In the genomic region with DNA sequence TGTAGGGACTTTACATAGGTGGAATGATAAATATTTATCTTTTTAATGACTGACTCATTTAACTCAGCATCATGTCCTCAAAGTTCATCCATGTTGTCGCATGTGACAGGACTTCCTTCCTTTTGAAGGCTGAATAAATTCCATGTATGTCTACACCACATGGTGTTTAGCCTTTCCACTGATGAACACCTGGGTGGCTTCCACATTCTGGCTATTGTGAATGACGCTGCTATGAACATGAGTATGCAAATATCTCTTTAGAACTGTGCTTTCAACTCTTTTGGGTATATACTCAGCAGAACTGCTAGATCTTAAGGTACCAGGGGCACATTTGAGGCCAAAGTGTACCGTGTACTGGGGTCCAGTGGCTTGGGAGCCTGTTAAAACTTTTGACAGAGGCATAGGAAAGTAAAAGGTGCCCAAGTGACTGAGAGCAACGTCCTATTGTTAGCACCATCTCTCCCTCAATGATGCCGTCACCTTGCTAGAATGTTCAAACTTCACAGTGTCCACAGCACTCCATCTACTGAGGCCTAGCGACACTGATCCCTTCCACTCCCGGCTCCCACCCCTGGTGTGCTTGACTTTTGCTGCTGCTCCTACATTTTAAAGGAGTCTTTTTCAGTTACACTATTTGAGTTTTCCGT, we compare ENCODE assay signal across 13 cellular contexts. TPM values are rescaled to one million over a fixed set of nuclear protein-coding genes. Genes with fewer than 3 reads are reported as not detected.
DNase-seq lines count a peak whose midpoint lies in the region; ATAC-seq, FAIRE-seq and TF ChIP-seq lines count a peak whose summit lies in the region.
"Had no signal": no experiment of that assay in that cellular context is flagged by ENCODE, and none has a peak within 500 bp of the region (broad histone marks: within the 10 kb centered on the region; RNA-seq: fewer than 3 reads in every experiment).

No MANE protein-coding gene starts in this region.

- peaks cover 32% of the 10 kb centered on the region for H3K4me1 Mint-ChIP-seq in neural progenitor cell

- H3K36me3 ChIP-seq in Peyer's patch = no peaks in the 10 kb centered on the region
- H3K36me3 ChIP-seq in neural progenitor cell = no peaks in the 10 kb centered on the region
- no peaks in the 10 kb centered on the region for H3K36me3 ChIP-seq in GM23248 (ENCODE audit: low read depth)

- peaks cover 34% of the 10 kb centered on the region for H3K36me3 Mint-ChIP-seq in neural progenitor cell

- H3K27me3 ChIP-seq in Peyer's patch (no peaks in the 10 kb centered on the region), neural progenitor cell (no peaks in the 10 kb centered on the region), GM23248 (replicated peaks; ENCODE audit: insufficient read depth) (no peaks in the 10 kb centered on the region)

- TF ChIP-seq CTCF in Peyer's patch (IDR thresholded peaks at IDR 0.05) = no peak
- no peak for TF ChIP-seq CTCF in neural progenitor cell (IDR thresholded peaks at IDR 0.05)

- peaks cover 27% of the 10 kb centered on the region for H3K9me3 Mint-ChIP-seq in neural progenitor cell

- peaks cover 36% of the 10 kb centered on the region for H3F3A ChIP-seq in neural progenitor cell (ENCODE audit: low read depth)
- peaks cover 7% of the 10 kb centered on the region; the same call in 1 of the 2 replicates for H3F3A ChIP-seq in GM23248 (ENCODE audit: insufficient read depth)

- DNase-seq in GM19239 (ENCODE audit: insufficient read length, low spot score) = no peak
- DNase-seq in Peyer's patch = peak in 2 of 3 donors; percentile 26 to 46
- DNase-seq in neural progenitor cell (ENCODE audit: low spot score) = no peak
- no peak for DNase-seq in GM23248
- DNase-seq in foreskin melanocyte = no peak
- DNase-seq in NCI-H2107 (lab: John Stamatoyannopoulos, UW) = no peak
- DNase-seq: activated CD4-positive, alpha-beta T cell treated with anti-CD3 and anti-CD28 coated beads for 4 hours; activated gamma-delta T cell treated with Interleukin-2 at 50 U/mL for 16 hours; caudate nucleus; NCI-H524 treated with DMSO at 0.1 percent for 48 hours had no signal

- H3K9ac ChIP-seq in neural progenitor cell (no peak overlapping the region), GM23248 (no peak overlapping the region)

- no peaks in the 10 kb centered on the region for H3K9me2 ChIP-seq in GM23248 (ENCODE audit: insufficient read depth)

- no peak for TF ChIP-seq POLR2A in Peyer's patch (IDR thresholded peaks at IDR 0.05)

- H3K79me2 ChIP-seq in neural progenitor cell (ENCODE audit: low read depth) = peaks cover 94% of the 10 kb centered on the region
- peaks cover 58% of the 10 kb centered on the region for H3K79me2 ChIP-seq in GM23248 (ENCODE audit: insufficient read depth)

- ATAC-seq in HG02852 (IDR thresholded peaks at IDR 0.05; ENCODE audit: unreplicated experiment) = peak; percentile 50
- ATAC-seq in GM19455 (IDR thresholded peaks at IDR 0.05; ENCODE audit: unreplicated experiment) = no peak

- in situ Hi-C loops in GM23248 (cut with MboI) = no loop called here

- H3K9me3 ChIP-seq in Peyer's patch (no peaks in the 10 kb centered on the region), neural progenitor cell (ENCODE audit: low read depth) (no peaks in the 10 kb centered on the region), GM23248 (ENCODE audit: low read depth) (no peaks in the 10 kb centered on the region)

- FAIRE-seq in GM19239 (lab: Jason Lieb, UNC) = peak; percentile 88

- 97 to 98% methylated on average over 8 of the region's 8 CpGs for WGBS in GM23248 (ENCODE audit: low coverage in 1 of 2, low lambda C conversion rate in 2 of 2, missing lambda C conversion rate in 2 of 2), 2 experiments

- peaks cover 41% of the 10 kb centered on the region for H4K20me1 ChIP-seq in neural progenitor cell (ENCODE audit: low read depth)
- no peaks in the 10 kb centered on the region for H4K20me1 ChIP-seq in GM23248 (ENCODE audit: insufficient read depth)

- peaks cover 2% of the 10 kb centered on the region for H3K27me3 Mint-ChIP-seq in neural progenitor cell (ENCODE audit: insufficient read depth, low read depth)

- peaks cover 0 to 5% (median 0%) of the 10 kb centered on the region in 4 donors for H3K4me1 ChIP-seq in Peyer's patch
- H3K4me1 ChIP-seq in neural progenitor cell = peaks cover 40% of the 10 kb centered on the region
- 0 out of 2 replicates have a peak, but pooled peaks cover 7% of the 10 kb centered on the region for H3K4me1 ChIP-seq in GM23248 (ENCODE audit: insufficient read depth)

- H3K27ac Mint-ChIP-seq in neural progenitor cell = no peak overlapping the region

- H2AFZ ChIP-seq in neural progenitor cell (replicated peaks) (no peak overlapping the region), GM23248 (no peak overlapping the region)

- peak overlapping the region in 1 of 4 donors; percentile 25 for H3K27ac ChIP-seq in Peyer's patch
- no peak overlapping the region for H3K27ac ChIP-seq in neural progenitor cell
- H3K27ac ChIP-seq in GM23248 = no peak overlapping the region
- H3K27ac ChIP-seq: HL-60 had no signal

- no peak overlapping the region for H3K4me3 Mint-ChIP-seq in neural progenitor cell

- H3K4me2 ChIP-seq in neural progenitor cell = peak overlapping the region; percentile 33
- no peak overlapping the region for H3K4me2 ChIP-seq in GM23248 (ENCODE audit: unreplicated experiment)

- H3K4me3 ChIP-seq in Peyer's patch = no peak overlapping the region
- no peak overlapping the region for H3K4me3 ChIP-seq in neural progenitor cell
- H3K4me3 ChIP-seq in GM23248 = no peak overlapping the region

RNA-seq across cellular contexts. Expression of a gene that starts 24.0 kb away (rescaled TPM):
- 100 to 1,000 TPM in 2 of 4 donors, 10 to 100 TPM in 2; 78.1 to 156 (median 104) TPM for total RNA-seq in Peyer's patch
- 24.9 and 30.8 TPM in 2 replicates for total RNA-seq in neural progenitor cell (ENCODE audit: low replicate concordance)
- total RNA-seq in GM23248 (2014; rRNA removed; shearing (Covaris generic)) = 10.5 and 12.8 TPM in 2 replicates
- polyA plus RNA-seq in GM23248 (2016; fragmentation: Nextera tagmentation; extraction: Ambion mirVana) = 1.5 and 1.6 TPM in 2 replicates

Comparison
In these comparisons a context has a peak if more than half of its experiments do, and no peak if none do; other contexts are left out.
1. DNase-seq: peak in Peyer's patch (2 of 3); none in GM19239 (single experiment), neural progenitor cell (single experiment), GM23248 (single experiment), foreskin melanocyte (single experiment) and NCI-H2107 (single experiment).